17 cellular contexts compared by ENCODE assay signal in genomic region chr6:54695815-54696214, GRCh38.
"Had no signal": no experiment of that assay in that cellular context is flagged by ENCODE, and none has a peak within 500 bp of the region (broad histone marks: within the 10 kb centered on the region; RNA-seq: fewer than 3 reads in every experiment).

No MANE protein-coding gene starts in this region.

- H3K4me1 ChIP-seq: breast epithelium, vagina had no signal

- FAIRE-seq: endometrium had no signal

- DNase-seq: activated CD4-positive, alpha-beta T cell treated with anti-CD3 and anti-CD28 coated beads for 48 hours; activated CD8-positive, alpha-beta memory T cell treated with anti-CD3 and anti-CD28 coated beads, Interleukin-2, amount 50 U/mL, for 48 hours; activated CD8-positive, alpha-beta T cell treated with anti-CD3 and anti-CD28 coated beads, Interleukin-2, amount 10 ng/mL, durations not matched to agents 7 days and 5 days; activated naive CD4-positive, alpha-beta T cell; aorta; dorsolateral prefrontal cortex; naive thymus-derived CD8-positive, alpha-beta T cell; posterior cingulate gyrus; stimulated activated naive B cell treated with anti-CD40 and anti-IgM and Interleukin-4, amounts not matched to agents 10 μg/mL and 1 μg/mL and 100 μg/mL, for 72 hours; WERI-Rb-1 had no signal

- H3K36me3 ChIP-seq: breast epithelium, tibial nerve, vagina, WERI-Rb-1 had no signal

- H3K27me3 ChIP-seq: breast epithelium, dorsolateral prefrontal cortex, tibial nerve, vagina had no signal

- H3K27ac ChIP-seq: breast epithelium, dorsolateral prefrontal cortex, skin epidermis, tibial nerve, vagina, WERI-Rb-1 had no signal

- H3K9me3 ChIP-seq: breast epithelium, tibial nerve, vagina had no signal

- ATAC-seq: activated CD8-positive, alpha-beta T cell treated with anti-CD3 and anti-CD28 coated beads, Interleukin-2, amount 10 ng/mL, durations not matched to agents 7 days and 5 days; esophagus mucosa; naive thymus-derived CD8-positive, alpha-beta T cell; stimulated activated naive B cell treated with anti-CD40 and anti-IgM and Interleukin-4, amounts not matched to agents 10 μg/mL and 1 μg/mL and 100 μg/mL, for 72 hours had no signal

- H3K4me3 ChIP-seq: breast epithelium, dorsolateral prefrontal cortex, lung, skin epidermis, tibial nerve, vagina had no signal
